ENCODE assay signal across 8 cellular contexts in the genomic region with DNA sequence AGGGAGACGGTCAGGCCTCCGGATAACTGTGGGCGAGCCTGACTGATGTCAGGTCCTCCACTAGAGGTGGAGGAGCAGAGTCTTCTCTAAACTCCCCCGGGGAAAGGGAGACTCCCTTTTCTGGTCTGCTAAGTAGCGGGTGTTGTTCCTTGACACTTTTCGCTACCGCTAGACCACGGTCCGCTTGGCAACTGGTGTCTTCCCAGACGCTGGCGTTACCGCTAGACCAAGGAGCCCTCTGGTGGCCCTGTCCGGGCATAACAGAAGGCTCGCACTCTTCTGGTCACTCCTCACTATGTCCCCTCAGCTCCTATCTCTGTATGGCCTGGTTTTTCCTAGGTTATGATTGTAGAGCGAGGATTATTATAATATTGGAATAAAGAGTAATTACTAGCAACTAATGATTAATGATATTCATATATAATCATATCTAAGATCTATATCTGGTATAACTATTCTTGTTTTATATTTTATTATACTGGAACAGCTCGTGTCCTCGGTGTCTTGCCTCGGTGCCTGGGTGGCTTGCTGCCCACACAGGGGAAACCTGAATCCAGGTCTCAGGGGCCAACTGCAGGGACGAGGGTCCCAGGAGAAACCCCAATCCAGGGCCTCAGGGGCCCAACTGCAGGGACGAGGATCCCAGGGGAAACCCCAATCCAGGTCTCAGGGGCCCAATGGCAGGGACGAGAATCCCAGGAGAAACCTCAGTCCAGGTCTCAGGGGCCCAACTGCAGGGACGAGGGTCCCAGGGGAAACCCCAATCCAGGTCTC. TPM values are rescaled to one million over a fixed set of nuclear protein-coding genes. Genes with fewer than 3 reads are reported as not detected.
DNase-seq lines count a peak whose midpoint lies in the region; ATAC-seq and TF ChIP-seq lines count a peak whose summit lies in the region.
"Not testable (repeated sequence)": the region's sequence is repeated elsewhere in the genome, so short reads cannot be mapped to it uniquely, and the experiment has no call there.

No MANE protein-coding gene starts in this region.

- not testable (repeated sequence) for H3K79me2 ChIP-seq in Karpas-422 (ENCODE audit: low read length)

- not testable (repeated sequence) for H3K27ac ChIP-seq in AG04450 (ENCODE audit: low read depth, low read length); Karpas-422 (ENCODE audit: low read length); adrenal gland; gastrocnemius medialis

- TF ChIP-seq CTCF in AG04450 (IDR thresholded peaks at IDR 0.05; ENCODE audit: low read depth, low read length) (peak; percentile 37), GM10266 (IDR thresholded peaks at IDR 0.05; ENCODE audit: control insufficient read depth, insufficient read depth, low read depth, missing control alignments) (peak; percentile 34), adrenal gland (IDR thresholded peaks at IDR 0.05) (peak in 5 of 6 experiments; percentile 10 to 54 (median 34)), epithelial cell of proximal tubule (conservative IDR thresholded peaks at IDR 0.05; ENCODE audit: low read depth, low read length) (peak; percentile 18), gastrocnemius medialis (IDR thresholded peaks at IDR 0.05 in 4 of 5, conservative IDR thresholded peaks at IDR 0.05 in 1 of 5) (peak in 3 of 5 experiments; percentile 9 to 43 (median 42))

- not testable (repeated sequence) for TF ChIP-seq POLR2A in adrenal gland (IDR thresholded peaks at IDR 0.05); gastrocnemius medialis (IDR thresholded peaks at IDR 0.05)

- not testable (repeated sequence) for H3K4me1 ChIP-seq in Karpas-422 (ENCODE audit: low read length); adrenal gland (replicated peaks in 1 of 2); gastrocnemius medialis

- H3K36me3 ChIP-seq in Karpas-422 (ENCODE audit: insufficient read depth, low read length); adrenal gland (replicated peaks in 1 of 2); gastrocnemius medialis: not testable (repeated sequence)

- not testable (repeated sequence) for H3K9me2 ChIP-seq in Karpas-422 (replicated peaks; ENCODE audit: insufficient read depth, low read length)

- intact Hi-C loops in adrenal gland (cut with DNase I): loop anchor here (10.0 kb wide), 2 partner anchors 141 to 151 kb away; a partner anchor contains a TSS
- intact Hi-C loops in left colon (cut with DNase I, micrococcal nuclease); gastrocnemius medialis (cut with DNase I; ENCODE audit: low total_unique reads): not testable (repeated sequence)

- not testable (repeated sequence) for DNase-seq in AG04450 (ENCODE audit: low read depth, low spot score); GM10266 (ENCODE audit: extremely low spot score); epithelial cell of proximal tubule (ENCODE audit: low read depth); gastrocnemius medialis
- peak; percentile 75 for DNase-seq in Karpas-422
- peak; percentile 36 for DNase-seq in RPMI7951 (ENCODE audit: low read depth)
- DNase-seq in adrenal gland: peak in 4 of 7 donors; percentile 42 to 77 (median 60)
- DNase-seq in left colon: peak; percentile 51 to 76

- 52 to 80% (median 66%) methylated on average over 10 to 22 of the region's 22 CpGs for whole genome bisulfite sequencing in adrenal gland, 4 donors

- not testable (repeated sequence) for H3K9ac ChIP-seq in Karpas-422 (ENCODE audit: low read length)

- H3K4me3 ChIP-seq in AG04450 (ENCODE audit: low read depth, low read length); Karpas-422 (ENCODE audit: low read length); adrenal gland; epithelial cell of proximal tubule (ENCODE audit: low read depth, low read length); gastrocnemius medialis: not testable (repeated sequence)

- in situ Hi-C loops in gastrocnemius medialis (cut with MboI; ENCODE audit: low sequenced_read_pairs in 4 of 4): not testable (repeated sequence)

- CTCF ChIA-PET in AG04450 (lab: Charles Lee): not testable (repeated sequence)

- H3K27me3 ChIP-seq in AG04450 (ENCODE audit: control insufficient read depth, insufficient read depth, low read length); Karpas-422 (ENCODE audit: low read length); adrenal gland; gastrocnemius medialis: not testable (repeated sequence)

- H3K4me2 ChIP-seq in Karpas-422 (ENCODE audit: low read depth, low read length, poor library complexity, severe bottlenecking): not testable (repeated sequence)

- not testable (repeated sequence) for H4K20me1 ChIP-seq in Karpas-422 (ENCODE audit: insufficient read depth, low read depth, low read length)

- POLR2A ChIA-PET in AG04450 (lab: Yijun Ruan, JAX): not testable (repeated sequence)

- H3K9me3 ChIP-seq in AG04450 (ENCODE audit: control insufficient read depth, insufficient read depth, low read length): peaks cover 25% of the 10 kb centered on the region
- not testable (repeated sequence) for H3K9me3 ChIP-seq in Karpas-422 (ENCODE audit: low read length); adrenal gland (replicated peaks in 1 of 3); gastrocnemius medialis

- ATAC-seq in left colon, gastrocnemius medialis: not testable (repeated sequence)

- H2AFZ ChIP-seq in Karpas-422 (ENCODE audit: low read length): not testable (repeated sequence)

RNA-seq across cellular contexts. Expression of a gene that starts 6.4 kb away (rescaled TPM):
- polyA plus RNA-seq in AG04450 (2011; rRNA removed) (not detected in 2 replicates), adrenal gland (under 1 TPM in 2 of 3 donors, not detected in 1; 0.07 to 0.56 TPM)
- not detected in 2 replicates for polyA minus RNA-seq in AG04450 (2011; rRNA and poly(A)+ RNA removed)
- not detected in 2 replicates for total RNA-seq in Karpas-422 (2014; rRNA removed; shearing (Covaris generic); ENCODE audit: low replicate concordance)
- total RNA-seq in RPMI7951 (2014; rRNA removed; shearing (Covaris generic)): not detected in 2 replicates
- total RNA-seq in adrenal gland (under 1 TPM in 1 of 8 donors, not detected in 7; 0.11 TPM), epithelial cell of proximal tubule (not detected in 2 replicates), left colon (not detected), gastrocnemius medialis (not detected)

RNA-seq across cellular contexts. Expression of a gene that starts 17.2 kb away (rescaled TPM):
- polyA plus RNA-seq in AG04450 (2011; rRNA removed) (not detected in 2 replicates), adrenal gland (1 to 10 TPM in 1 of 3 donors, under 1 TPM in 1, not detected in 1; 0.81 to 2.0 TPM)
- not detected in 2 replicates for polyA minus RNA-seq in AG04450 (2011; rRNA and poly(A)+ RNA removed)
- 0.07 TPM in 1 of 2 replicates, not detected in the other for total RNA-seq in Karpas-422 (2014; rRNA removed; shearing (Covaris generic); ENCODE audit: low replicate concordance)
- not detected in 2 replicates for total RNA-seq in RPMI7951 (2014; rRNA removed; shearing (Covaris generic))
- total RNA-seq in adrenal gland (under 1 TPM in 6 of 8 donors, not detected in 2; 0.23 to 0.84 (median 0.32) TPM), epithelial cell of proximal tubule (0.29 and 0.92 TPM in 2 replicates), left colon (under 1 TPM in 1 of 2 donors, not detected in 1; 0.36 TPM), gastrocnemius medialis (under 1 TPM in 1 of 4 donors, not detected in 3; 0.13 TPM)
